In the genomic region with DNA sequence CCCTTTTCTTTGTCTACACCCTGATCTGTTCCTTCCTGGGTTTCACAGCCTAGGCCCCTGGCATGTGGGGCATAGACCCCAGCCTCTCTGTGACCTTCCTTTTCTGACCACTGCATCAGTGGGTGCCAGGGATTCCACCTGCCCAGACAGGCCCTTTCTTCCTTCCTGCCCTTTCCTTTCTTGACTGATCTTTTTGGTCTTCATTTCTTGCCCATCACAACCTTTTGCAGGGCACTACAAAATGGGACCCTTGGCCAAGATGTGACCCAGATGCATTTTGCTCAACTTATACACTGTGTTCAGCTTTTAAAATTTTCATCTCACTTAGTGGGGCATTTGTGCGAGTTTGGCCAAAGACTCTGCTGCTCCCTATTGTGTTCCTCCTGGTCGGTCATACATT, we compare ENCODE assay signal across 17 cellular contexts.
A peak's percentile ranks its signal among the peaks of the same experiment; 100 is the strongest.
DNase-seq lines count a peak whose midpoint lies in the region; ATAC-seq and TF ChIP-seq lines count a peak whose summit lies in the region.
"Had no signal": no experiment of that assay in that cellular context is flagged by ENCODE, and none has a peak within 500 bp of the region (broad histone marks: within the 10 kb centered on the region; RNA-seq: fewer than 3 reads in every experiment).

No MANE protein-coding gene starts in this region.

- no peak overlapping the region for H3K4me3 Mint-ChIP-seq in activated naive CD4-positive, alpha-beta T cell treated with anti-CD3 and anti-CD28 coated beads for 36 hours
- peak overlapping the region; percentile 21 to 100 (median 32) for H3K4me3 Mint-ChIP-seq in T-cell
- H3K4me3 Mint-ChIP-seq in central memory CD8-positive, alpha-beta T cell, result peak overlapping the region; percentile 62
- H3K4me3 Mint-ChIP-seq in stimulated activated naive B cell treated with anti-CD40 and anti-IgM and Interleukin-4, amounts not matched to agents 10 μg/mL and 1 μg/mL and 100 μg/mL, for 72 hours, result no peak overlapping the region
- H3K4me3 Mint-ChIP-seq: HFFc6 had no signal

- no peak for ATAC-seq in T-cell (replicated peaks in 1 of 4)
- no peak for ATAC-seq in central memory CD8-positive, alpha-beta T cell (replicated peaks; ENCODE audit: extremely low read depth, poor library complexity, severe bottlenecking)
- no peak for ATAC-seq in stimulated activated naive B cell treated with anti-CD40 and anti-IgM and Interleukin-4, amounts not matched to agents 10 μg/mL and 1 μg/mL and 100 μg/mL, for 72 hours (replicated peaks)
- no peak for ATAC-seq in SK-N-SH treated with all-trans-retinoic acid at 6 μM for 48 hours
- ATAC-seq in GM21825 (IDR thresholded peaks at IDR 0.05; ENCODE audit: unreplicated experiment), result no peak

- H3K4me1 Mint-ChIP-seq in activated naive CD4-positive, alpha-beta T cell treated with anti-CD3 and anti-CD28 coated beads for 36 hours (ENCODE audit: low read depth), result peaks cover 99% of the 10 kb centered on the region
- peaks cover 99 to 100% (median 100%) of the 10 kb centered on the region in 3 donors for H3K4me1 Mint-ChIP-seq in T-cell
- peaks cover 86% of the 10 kb centered on the region for H3K4me1 Mint-ChIP-seq in central memory CD8-positive, alpha-beta T cell
- H3K4me1 Mint-ChIP-seq in stimulated activated naive B cell treated with anti-CD40 and anti-IgM and Interleukin-4, amounts not matched to agents 10 μg/mL and 1 μg/mL and 100 μg/mL, for 72 hours, result peaks cover 56 to 97% of the 10 kb centered on the region in 2 donors

- CTCF ChIA-PET in activated naive CD4-positive, alpha-beta T cell treated with anti-CD3 and anti-CD28 coated beads for 36 hours (lab: Charles Lee), result interaction anchor here (2.0 kb wide), 1 partner anchor 8 kb away, joined by 7 read pairs; no protein-coding TSS in a partner anchor
- CTCF ChIA-PET in T-cell (lab: Charles Lee), result interaction anchor here in 1 of 2 donors (1.3 to 2.1 kb wide), 2 partner anchors 8 to 17 kb away, joined by 3 to 10 read pairs; no protein-coding TSS in a partner anchor

- intact Hi-C loops in activated naive CD4-positive, alpha-beta T cell treated with anti-CD3 and anti-CD28 coated beads for 36 hours (cut with micrococcal nuclease), result no loop called here

- POLR2A ChIA-PET in T-cell (lab: Charles Lee), result interaction anchor here in 1 of 2 donors (0.6 kb wide), 1 partner anchor 58 kb away, joined by 9 read pairs; no protein-coding TSS in a partner anchor

- H3K36me3 Mint-ChIP-seq in activated naive CD4-positive, alpha-beta T cell treated with anti-CD3 and anti-CD28 coated beads for 36 hours (ENCODE audit: low read depth), result peaks cover 23% of the 10 kb centered on the region
- peaks cover 53% of the 10 kb centered on the region for H3K36me3 Mint-ChIP-seq in T-cell
- peaks cover 39% of the 10 kb centered on the region for H3K36me3 Mint-ChIP-seq in central memory CD8-positive, alpha-beta T cell (ENCODE audit: insufficient read depth)
- H3K36me3 Mint-ChIP-seq in stimulated activated naive B cell treated with anti-CD40 and anti-IgM and Interleukin-4, amounts not matched to agents 10 μg/mL and 1 μg/mL and 100 μg/mL, for 72 hours, result peaks cover 11 to 56% of the 10 kb centered on the region in 2 donors

- H3K9me3 Mint-ChIP-seq in activated naive CD4-positive, alpha-beta T cell treated with anti-CD3 and anti-CD28 coated beads for 36 hours, result no peaks in the 10 kb centered on the region
- H3K9me3 Mint-ChIP-seq in T-cell, result no peaks in the 10 kb centered on the region
- peaks cover 5% of the 10 kb centered on the region for H3K9me3 Mint-ChIP-seq in central memory CD8-positive, alpha-beta T cell
- no peaks in the 10 kb centered on the region for H3K9me3 Mint-ChIP-seq in stimulated activated naive B cell treated with anti-CD40 and anti-IgM and Interleukin-4, amounts not matched to agents 10 μg/mL and 1 μg/mL and 100 μg/mL, for 72 hours
- H3K9me3 Mint-ChIP-seq: HFFc6 had no signal

- no peak for DNase-seq in activated naive CD4-positive, alpha-beta T cell treated with anti-CD3 and anti-CD28 coated beads for 36 hours
- no peak for DNase-seq in activated naive CD4-positive, alpha-beta T cell treated with Interleukin-2 at 50 U/mL for 16 hours
- DNase-seq in T-cell (no peak), cerebellum (ENCODE audit: low spot score) (no peak)
- DNase-seq in central memory CD8-positive, alpha-beta T cell (ENCODE audit: low spot score in 2 of 2), result no peak
- DNase-seq in stimulated activated naive B cell treated with anti-CD40 and anti-IgM and Interleukin-4, amounts not matched to agents 10 μg/mL and 1 μg/mL and 100 μg/mL, for 72 hours, result no peak
- DNase-seq: activated CD8-positive, alpha-beta memory T cell treated with anti-CD3 and anti-CD28 coated beads, Interleukin-2, amount 50 U/mL, for 48 hours; amniotic stem cell; COR-L47; HFFc6; NCI-H1436 treated with DMSO at 0.1 percent for 48 hours; NCI-H2171; NCI-H69; small intestine; stimulated activated CD4-positive, alpha-beta T cell treated with anti-CD3 and anti-CD28 coated beads, Interleukin-4, amount 100 ng/mL, for 4 hours had no signal

- peak overlapping the region; percentile 90 for H3K27ac Mint-ChIP-seq in activated naive CD4-positive, alpha-beta T cell treated with anti-CD3 and anti-CD28 coated beads for 36 hours
- peak overlapping the region; percentile 94 to 96 for H3K27ac Mint-ChIP-seq in T-cell
- H3K27ac Mint-ChIP-seq in central memory CD8-positive, alpha-beta T cell (ENCODE audit: low read depth), result peak overlapping the region; percentile 88
- peak overlapping the region; percentile 63 for H3K27ac Mint-ChIP-seq in stimulated activated naive B cell treated with anti-CD40 and anti-IgM and Interleukin-4, amounts not matched to agents 10 μg/mL and 1 μg/mL and 100 μg/mL, for 72 hours
- H3K27ac Mint-ChIP-seq: HFFc6 had no signal

- no peaks in the 10 kb centered on the region for H3K27me3 Mint-ChIP-seq in activated naive CD4-positive, alpha-beta T cell treated with anti-CD3 and anti-CD28 coated beads for 36 hours (ENCODE audit: low read depth)
- H3K27me3 Mint-ChIP-seq in T-cell, result peaks cover 0 to 2% of the 10 kb centered on the region in 2 donors
- H3K27me3 Mint-ChIP-seq in central memory CD8-positive, alpha-beta T cell, result no peaks in the 10 kb centered on the region
- H3K27me3 Mint-ChIP-seq in stimulated activated naive B cell treated with anti-CD40 and anti-IgM and Interleukin-4, amounts not matched to agents 10 μg/mL and 1 μg/mL and 100 μg/mL, for 72 hours, result no peaks in the 10 kb centered on the region

TF ChIP-seq in SK-N-SH treated with all-trans-retinoic acid at 6 μM for 48 hours, 23 proteins besides CTCF, POLR2A, EP300 and RAD21 (continues in another document):
- no peak for TF ChIP-seq ISL1 (CRISPR knock-in tag; IDR thresholded peaks at IDR 0.05)
- no peak for TF ChIP-seq RARB (CRISPR knock-in tag; IDR thresholded peaks at IDR 0.05)
- TF ChIP-seq, protein P1, sequence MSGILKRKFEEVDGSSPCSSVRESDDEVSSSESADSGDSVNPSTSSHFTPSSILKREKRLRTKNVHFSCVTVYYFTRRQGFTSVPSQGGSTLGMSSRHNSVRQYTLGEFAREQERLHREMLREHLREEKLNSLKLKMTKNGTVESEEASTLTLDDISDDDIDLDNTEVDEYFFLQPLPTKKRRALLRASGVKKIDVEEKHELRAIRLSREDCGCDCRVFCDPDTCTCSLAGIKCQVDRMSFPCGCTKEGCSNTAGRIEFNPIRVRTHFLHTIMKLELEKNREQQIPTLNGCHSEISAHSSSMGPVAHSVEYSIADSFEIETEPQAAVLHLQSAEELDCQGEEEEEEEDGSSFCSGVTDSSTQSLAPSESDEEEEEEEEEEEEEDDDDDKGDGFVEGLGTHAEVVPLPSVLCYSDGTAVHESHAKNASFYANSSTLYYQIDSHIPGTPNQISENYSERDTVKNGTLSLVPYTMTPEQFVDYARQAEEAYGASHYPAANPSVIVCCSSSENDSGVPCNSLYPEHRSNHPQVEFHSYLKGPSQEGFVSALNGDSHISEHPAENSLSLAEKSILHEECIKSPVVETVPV (CRISPR knock-in tag; IDR thresholded peaks at IDR 0.05), result no peak
- no peak for TF ChIP-seq TCF4 (CRISPR knock-in tag; IDR thresholded peaks at IDR 0.05; ENCODE audit: borderline replicate concordance)
- TF ChIP-seq, protein P2, sequence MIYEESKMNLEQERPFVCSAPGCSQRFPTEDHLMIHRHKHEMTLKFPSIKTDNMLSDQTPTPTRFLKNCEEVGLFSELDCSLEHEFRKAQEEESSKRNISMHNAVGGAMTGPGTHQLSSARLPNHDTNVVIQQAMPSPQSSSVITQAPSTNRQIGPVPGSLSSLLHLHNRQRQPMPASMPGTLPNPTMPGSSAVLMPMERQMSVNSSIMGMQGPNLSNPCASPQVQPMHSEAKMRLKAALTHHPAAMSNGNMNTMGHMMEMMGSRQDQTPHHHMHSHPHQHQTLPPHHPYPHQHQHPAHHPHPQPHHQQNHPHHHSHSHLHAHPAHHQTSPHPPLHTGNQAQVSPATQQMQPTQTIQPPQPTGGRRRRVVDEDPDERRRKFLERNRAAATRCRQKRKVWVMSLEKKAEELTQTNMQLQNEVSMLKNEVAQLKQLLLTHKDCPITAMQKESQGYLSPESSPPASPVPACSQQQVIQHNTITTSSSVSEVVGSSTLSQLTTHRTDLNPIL (CRISPR knock-in tag; IDR thresholded peaks at IDR 0.05; ENCODE audit: low read depth), result no peak
- no peak for TF ChIP-seq OSR1 (CRISPR knock-in tag; IDR thresholded peaks at IDR 0.05)
- no peak for TF ChIP-seq ARNTL (CRISPR knock-in tag; IDR thresholded peaks at IDR 0.05; ENCODE audit: borderline replicate concordance, low read depth)
- TF ChIP-seq, protein P3, sequence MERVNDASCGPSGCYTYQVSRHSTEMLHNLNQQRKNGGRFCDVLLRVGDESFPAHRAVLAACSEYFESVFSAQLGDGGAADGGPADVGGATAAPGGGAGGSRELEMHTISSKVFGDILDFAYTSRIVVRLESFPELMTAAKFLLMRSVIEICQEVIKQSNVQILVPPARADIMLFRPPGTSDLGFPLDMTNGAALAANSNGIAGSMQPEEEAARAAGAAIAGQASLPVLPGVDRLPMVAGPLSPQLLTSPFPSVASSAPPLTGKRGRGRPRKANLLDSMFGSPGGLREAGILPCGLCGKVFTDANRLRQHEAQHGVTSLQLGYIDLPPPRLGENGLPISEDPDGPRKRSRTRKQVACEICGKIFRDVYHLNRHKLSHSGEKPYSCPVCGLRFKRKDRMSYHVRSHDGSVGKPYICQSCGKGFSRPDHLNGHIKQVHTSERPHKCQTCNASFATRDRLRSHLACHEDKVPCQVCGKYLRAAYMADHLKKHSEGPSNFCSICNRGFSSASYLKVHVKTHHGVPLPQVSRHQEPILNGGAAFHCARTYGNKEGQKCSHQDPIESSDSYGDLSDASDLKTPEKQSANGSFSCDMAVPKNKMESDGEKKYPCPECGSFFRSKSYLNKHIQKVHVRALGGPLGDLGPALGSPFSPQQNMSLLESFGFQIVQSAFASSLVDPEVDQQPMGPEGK (CRISPR knock-in tag; IDR thresholded peaks at IDR 0.05; ENCODE audit: borderline replicate concordance), result no peak
- TF ChIP-seq ZNF8 (CRISPR knock-in tag; IDR thresholded peaks at IDR 0.05), result no peak
- no peak for TF ChIP-seq BACH2 (CRISPR knock-in tag; IDR thresholded peaks at IDR 0.05; ENCODE audit: borderline replicate concordance)
- no peak for TF ChIP-seq ZNF565 (CRISPR knock-in tag; conservative IDR thresholded peaks at IDR 0.05; ENCODE audit: low read depth)
- TF ChIP-seq SNAI2 (CRISPR knock-in tag; IDR thresholded peaks at IDR 0.05), result no peak
- TF ChIP-seq TOX (CRISPR knock-in tag; IDR thresholded peaks at IDR 0.05; ENCODE audit: borderline replicate concordance), result no peak

Comparison
In these comparisons a context has a peak if more than half of its experiments do, and no peak if none do; other contexts are left out.
1. H3K4me3 Mint-ChIP-seq: peak in T-cell (3 of 3) and central memory CD8-positive, alpha-beta T cell (single experiment); none in activated naive CD4-positive, alpha-beta T cell treated with anti-CD3 and anti-CD28 coated beads for 36 hours (single experiment) and stimulated activated naive B cell treated with anti-CD40 and anti-IgM and Interleukin-4, amounts not matched to agents 10 μg/mL and 1 μg/mL and 100 μg/mL, for 72 hours (0 of 2).
2. Peak in every context shown above with its lines, with median percentiles within 50 percentile points of each other: H3K27ac Mint-ChIP-seq.